ENCODE assay signal across 10 cellular contexts in genomic region chr13:50015750-50016149, GRCh38. TPM values are rescaled to one million over a fixed set of nuclear protein-coding genes. Genes with fewer than 3 reads are reported as not detected.
DNase-seq lines count a peak whose midpoint lies in the region; ATAC-seq and TF ChIP-seq lines count a peak whose summit lies in the region.
"Had no signal": no experiment of that assay in that cellular context is flagged by ENCODE, and none has a peak within 500 bp of the region (broad histone marks: within the 10 kb centered on the region; RNA-seq: fewer than 3 reads in every experiment).

No MANE protein-coding gene starts in this region.

- peaks cover 37% of the 10 kb centered on the region for H3K36me3 Mint-ChIP-seq in WTC11

- TF ChIP-seq CTCF in WTC11 (IDR thresholded peaks at IDR 0.05) = no peak

- in situ Hi-C loops in GM23248 (cut with MboI) = no loop called here

- H3K4me1 ChIP-seq in GM23248 (ENCODE audit: insufficient read depth) = peaks cover 14% of the 10 kb centered on the region
- peaks cover 21% of the 10 kb centered on the region for H3K4me1 ChIP-seq in iPS-18a (ENCODE audit: control insufficient read depth, low read depth, low read length)
- H3K4me1 ChIP-seq in skeletal muscle satellite cell (ENCODE audit: control insufficient read depth, insufficient read depth, low read length) = peaks cover 28% of the 10 kb centered on the region

- 69 to 79% methylated on average over 4 of the region's 4 CpGs for WGBS in GM23248 (ENCODE audit: low coverage in 1 of 2, low lambda C conversion rate in 2 of 2, missing lambda C conversion rate in 2 of 2), 2 experiments

- ATAC-seq in WTC11 (peak; percentile 87), GM19328 (IDR thresholded peaks at IDR 0.05; ENCODE audit: unreplicated experiment) (no peak)
- ATAC-seq: stimulated activated naive CD8-positive, alpha-beta T cell treated with anti-CD3 and anti-CD28 coated beads, Interleukin-15, amount 100 ng/mL, for 72 hours had no signal

- peaks cover 54% of the 10 kb centered on the region for H3F3A ChIP-seq in GM23248 (ENCODE audit: insufficient read depth)

- peaks cover 39% of the 10 kb centered on the region for H3K4me1 Mint-ChIP-seq in WTC11

- peak overlapping the region; percentile 90 for H3K27ac Mint-ChIP-seq in WTC11
- H3K27ac Mint-ChIP-seq: stimulated activated naive CD8-positive, alpha-beta T cell treated with anti-CD3 and anti-CD28 coated beads, Interleukin-15, amount 100 ng/mL, for 72 hours had no signal

- no peak overlapping the region for H2AFZ ChIP-seq in GM23248

- H4K20me1 ChIP-seq in GM23248 (ENCODE audit: insufficient read depth) = no peaks in the 10 kb centered on the region

- H3K9me3 ChIP-seq in GM23248 (ENCODE audit: low read depth) = no peaks in the 10 kb centered on the region
- H3K9me3 ChIP-seq in iPS-18a (ENCODE audit: control insufficient read depth, low read depth, low read length) = no peaks in the 10 kb centered on the region
- no peaks in the 10 kb centered on the region for H3K9me3 ChIP-seq in skeletal muscle satellite cell (replicated peaks; ENCODE audit: low read length)

- DNase-seq in GM23248 = no peak
- DNase-seq in WTC11 (ENCODE audit: low spot score) = no peak
- no peak for DNase-seq in cerebellar nuclear complex (lab: John Stamatoyannopoulos, UW)
- no peak for DNase-seq in mesenteric fat pad (ENCODE audit: low spot score)
- DNase-seq: activated effector memory CD4-positive, alpha-beta T cell treated with anti-CD3 and anti-CD28 coated beads, Interleukin-2, amount 50 U/mL, for 16 hours; NCI-H345; stimulated activated naive CD8-positive, alpha-beta T cell treated with anti-CD3 and anti-CD28 coated beads, Interleukin-15, amount 100 ng/mL, for 72 hours had no signal

- POLR2A ChIA-PET in WTC11 (lab: Charles Lee) = no interaction called here

- H3K36me3 ChIP-seq in GM23248 (ENCODE audit: low read depth) = peaks cover 42% of the 10 kb centered on the region
- H3K36me3 ChIP-seq in iPS-18a (ENCODE audit: control insufficient read depth, low read depth, low read length) = peaks cover 23% of the 10 kb centered on the region
- H3K36me3 ChIP-seq in skeletal muscle satellite cell (ENCODE audit: insufficient read depth, low read length) = peaks cover 45% of the 10 kb centered on the region

- H3K27me3 Mint-ChIP-seq in WTC11 (ENCODE audit: low read depth) = no peaks in the 10 kb centered on the region
- H3K27me3 Mint-ChIP-seq: stimulated activated naive CD8-positive, alpha-beta T cell treated with anti-CD3 and anti-CD28 coated beads, Interleukin-15, amount 100 ng/mL, for 72 hours had no signal

- peaks cover 6% of the 10 kb centered on the region; the same call in 1 of the 2 replicates for H3K9me3 Mint-ChIP-seq in WTC11
- H3K9me3 Mint-ChIP-seq: stimulated activated naive CD8-positive, alpha-beta T cell treated with anti-CD3 and anti-CD28 coated beads, Interleukin-15, amount 100 ng/mL, for 72 hours had no signal

- H3K9me2 ChIP-seq in GM23248 (ENCODE audit: insufficient read depth) = no peaks in the 10 kb centered on the region

- H3K79me2 ChIP-seq in GM23248 (ENCODE audit: insufficient read depth) = peaks cover 45% of the 10 kb centered on the region

- H3K27me3 ChIP-seq in GM23248 (replicated peaks; ENCODE audit: insufficient read depth) (no peaks in the 10 kb centered on the region), iPS-18a (ENCODE audit: control insufficient read depth, insufficient read depth, low read length) (no peaks in the 10 kb centered on the region), skeletal muscle satellite cell (ENCODE audit: control insufficient read depth, insufficient read depth, low read length) (no peaks in the 10 kb centered on the region)

- peak overlapping the region; percentile 61 for H3K27ac ChIP-seq in GM23248
- peak overlapping the region; percentile 41 for H3K27ac ChIP-seq in iPS-18a (ENCODE audit: low read length)

- H3K4me2 ChIP-seq in GM23248 (ENCODE audit: unreplicated experiment) (no peak overlapping the region), skeletal muscle satellite cell (ENCODE audit: low read length) (peak overlapping the region; percentile 17)

- H3K4me3 Mint-ChIP-seq in WTC11 = peak overlapping the region; percentile 31
- H3K4me3 Mint-ChIP-seq: stimulated activated naive CD8-positive, alpha-beta T cell treated with anti-CD3 and anti-CD28 coated beads, Interleukin-15, amount 100 ng/mL, for 72 hours had no signal

- peak overlapping the region; percentile 19; the same call in 1 of the 2 replicates for H3K9ac ChIP-seq in GM23248
- H3K9ac ChIP-seq in iPS-18a (ENCODE audit: low read length) = no peak overlapping the region
- H3K9ac ChIP-seq in skeletal muscle satellite cell (ENCODE audit: low read depth, low read length) = no peak overlapping the region

- CTCF ChIA-PET in WTC11 (lab: Charles Lee) = interaction anchor here (1.6 to 2.6 kb wide), 2 partner anchors 18 to 896 kb away, joined by 4 to 13 read pairs; partner anchors contain the start of gene TRIM13

- no peak overlapping the region for H3K4me3 ChIP-seq in GM23248
- H3K4me3 ChIP-seq in iPS-18a (ENCODE audit: low read length) = peak overlapping the region; percentile 22
- H3K4me3 ChIP-seq in skeletal muscle satellite cell (ENCODE audit: low read length) = no peak overlapping the region

TF ChIP-seq in WTC11, 78 proteins besides CTCF, POLR2A, EP300 and RAD21:
- no peak for TF ChIP-seq GTF2I (CRISPR knock-in tag; conservative IDR thresholded peaks at IDR 0.05)
- peak; percentile 66; the same call in 1 of the 2 replicates for TF ChIP-seq FOXP4 (CRISPR knock-in tag; IDR thresholded peaks at IDR 0.05)
- no peak for TF ChIP-seq FOXJ3 (CRISPR knock-in tag; IDR thresholded peaks at IDR 0.05; ENCODE audit: borderline replicate concordance)
- TF ChIP-seq, protein P1, sequence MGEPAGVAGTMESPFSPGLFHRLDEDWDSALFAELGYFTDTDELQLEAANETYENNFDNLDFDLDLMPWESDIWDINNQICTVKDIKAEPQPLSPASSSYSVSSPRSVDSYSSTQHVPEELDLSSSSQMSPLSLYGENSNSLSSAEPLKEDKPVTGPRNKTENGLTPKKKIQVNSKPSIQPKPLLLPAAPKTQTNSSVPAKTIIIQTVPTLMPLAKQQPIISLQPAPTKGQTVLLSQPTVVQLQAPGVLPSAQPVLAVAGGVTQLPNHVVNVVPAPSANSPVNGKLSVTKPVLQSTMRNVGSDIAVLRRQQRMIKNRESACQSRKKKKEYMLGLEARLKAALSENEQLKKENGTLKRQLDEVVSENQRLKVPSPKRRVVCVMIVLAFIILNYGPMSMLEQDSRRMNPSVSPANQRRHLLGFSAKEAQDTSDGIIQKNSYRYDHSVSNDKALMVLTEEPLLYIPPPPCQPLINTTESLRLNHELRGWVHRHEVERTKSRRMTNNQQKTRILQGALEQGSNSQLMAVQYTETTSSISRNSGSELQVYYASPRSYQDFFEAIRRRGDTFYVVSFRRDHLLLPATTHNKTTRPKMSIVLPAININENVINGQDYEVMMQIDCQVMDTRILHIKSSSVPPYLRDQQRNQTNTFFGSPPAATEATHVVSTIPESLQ (CRISPR knock-in tag; IDR thresholded peaks at IDR 0.05) = no peak
- TF ChIP-seq GABPB1 (CRISPR knock-in tag; IDR thresholded peaks at IDR 0.05) = no peak
- no peak for TF ChIP-seq IRF1 (CRISPR knock-in tag; IDR thresholded peaks at IDR 0.05)
- no peak for TF ChIP-seq SMAD3 (CRISPR knock-in tag; IDR thresholded peaks at IDR 0.05; ENCODE audit: borderline replicate concordance)
- TF ChIP-seq HMGA2 (CRISPR knock-in tag; IDR thresholded peaks at IDR 0.05) = no peak
- TF ChIP-seq ZBTB21 (CRISPR knock-in tag; IDR thresholded peaks at IDR 0.05; ENCODE audit: borderline replicate concordance) = 0 out of 2 replicates have a peak, but pooled peaks have one; percentile 40

RNA-seq across cellular contexts. Expression of gene KCNRG, which starts 0.5 kb away (rescaled TPM):
- 0.97 TPM in 1 of 2 replicates, not detected in the other for total RNA-seq in GM23248 (2014; rRNA removed; shearing (Covaris generic))
- polyA plus RNA-seq in GM23248 (2016; fragmentation: Nextera tagmentation; extraction: Ambion mirVana) = 0.15 and 0.30 TPM in 2 replicates
- 0.21 to 1.1 TPM (median 0.32 TPM) in 3 replicates for total RNA-seq in WTC11 (2021)
- total RNA-seq in skeletal muscle satellite cell (2012; rRNA removed) = 2.0 TPM in 1 of 2 replicates, not detected in the other
- 0.67 TPM for total RNA-seq in mesenteric fat pad

RNA-seq across cellular contexts. Expression of gene TRIM13, which starts 18.9 kb away (rescaled TPM):
- 20.2 and 22.3 TPM in 2 replicates for total RNA-seq in GM23248 (2014; rRNA removed; shearing (Covaris generic))
- polyA plus RNA-seq in GM23248 (2016; fragmentation: Nextera tagmentation; extraction: Ambion mirVana) = 24.0 and 24.3 TPM in 2 replicates
- total RNA-seq in WTC11 (2021) (27.5 to 29.1 TPM (median 27.6 TPM) in 3 replicates), mesenteric fat pad (17.4 TPM)
- total RNA-seq in skeletal muscle satellite cell (2012; rRNA removed) = 16.2 and 17.7 TPM in 2 replicates
